24 cellular contexts compared by ENCODE assay signal in genomic region chr16:5917436-5917835, GRCh38.
"Had no signal": no experiment of that assay in that cellular context is flagged by ENCODE, and none has a peak within 500 bp of the region (broad histone marks: within the 10 kb centered on the region; RNA-seq: fewer than 3 reads in every experiment).

No MANE protein-coding gene starts in this region.

- H3K9me3 ChIP-seq: gastrocnemius medialis, suprapubic skin had no signal

- H2AFZ ChIP-seq: parathyroid adenoma had no signal

- H3K79me2 ChIP-seq: parathyroid adenoma had no signal

- H3K27me3 ChIP-seq: gastrocnemius medialis, right atrium auricular region, suprapubic skin had no signal

- DNase-seq: central memory CD4-positive, alpha-beta T cell; dermis blood vessel endothelial cell; foreskin fibroblast; gastrocnemius medialis; head of caudate nucleus; left lung; natural killer cell; stimulated activated CD4-positive, alpha-beta T cell treated with anti-CD3 and anti-CD28 coated beads, Interleukin-12 subunit alpha, Interleukin-12 subunit beta, amount 100 ng/mL, for 4 hours; stimulated activated CD4-positive, alpha-beta T cell treated with anti-CD3 and anti-CD28 coated beads, Interleukin-1b, Interleukin-23, amount 100 ng/mL, for 48 hours; stimulated activated CD4-positive, alpha-beta T cell treated with anti-CD3 and anti-CD28 coated beads, Interleukin-4, amount 100 ng/mL, for 1 hour; stimulated activated CD8-positive, alpha-beta memory T cell treated with anti-CD3 and anti-CD28 coated beads, Interleukin-4, amount 100 ng/mL, for 48 hours; stimulated activated naive CD4-positive, alpha-beta T cell; stimulated activated naive CD8-positive, alpha-beta T cell treated with anti-CD3 and anti-CD28 coated beads, Interleukin-15, amount 100 ng/mL, for 72 hours had no signal

- H3K4me3 Mint-ChIP-seq: natural killer cell; neural crest cell; stimulated activated naive CD8-positive, alpha-beta T cell treated with anti-CD3 and anti-CD28 coated beads, Interleukin-15, amount 100 ng/mL, for 72 hours; type B pancreatic cell had no signal

- H3K4me1 Mint-ChIP-seq: natural killer cell; neural crest cell; stimulated activated naive CD8-positive, alpha-beta T cell treated with anti-CD3 and anti-CD28 coated beads, Interleukin-15, amount 100 ng/mL, for 72 hours had no signal

- H3K27me3 Mint-ChIP-seq: stimulated activated naive CD8-positive, alpha-beta T cell treated with anti-CD3 and anti-CD28 coated beads, Interleukin-15, amount 100 ng/mL, for 72 hours had no signal

- H3K9ac ChIP-seq: parathyroid adenoma had no signal

- H3K36me3 ChIP-seq: gastrocnemius medialis, left lung, right atrium auricular region, suprapubic skin had no signal

- H3K4me1 ChIP-seq: gastrocnemius medialis, left lung, parathyroid adenoma, right atrium auricular region, suprapubic skin had no signal

- H3K27ac Mint-ChIP-seq: natural killer cell; progenitor cell of endocrine pancreas; stimulated activated naive CD8-positive, alpha-beta T cell treated with anti-CD3 and anti-CD28 coated beads, Interleukin-15, amount 100 ng/mL, for 72 hours; type B pancreatic cell had no signal

- H3K27ac ChIP-seq: coronary artery, epithelial cell of prostate, gastrocnemius medialis, left lung, parathyroid adenoma, right atrium auricular region, suprapubic skin had no signal

- H3K36me3 Mint-ChIP-seq: natural killer cell, type B pancreatic cell had no signal

- H3K9me3 Mint-ChIP-seq: neural crest cell, type B pancreatic cell had no signal

- ATAC-seq: esophagus mucosa; gastrocnemius medialis; natural killer cell; sciatic nerve; stimulated activated naive CD8-positive, alpha-beta T cell treated with anti-CD3 and anti-CD28 coated beads, Interleukin-15, amount 100 ng/mL, for 72 hours had no signal

- H3K4me2 ChIP-seq: smooth muscle cell had no signal

- H3K4me3 ChIP-seq: coronary artery, gastrocnemius medialis, left lung, right atrium auricular region, smooth muscle cell, suprapubic skin had no signal
